ENCODE assay signal across 8 cellular contexts in the genomic region with DNA sequence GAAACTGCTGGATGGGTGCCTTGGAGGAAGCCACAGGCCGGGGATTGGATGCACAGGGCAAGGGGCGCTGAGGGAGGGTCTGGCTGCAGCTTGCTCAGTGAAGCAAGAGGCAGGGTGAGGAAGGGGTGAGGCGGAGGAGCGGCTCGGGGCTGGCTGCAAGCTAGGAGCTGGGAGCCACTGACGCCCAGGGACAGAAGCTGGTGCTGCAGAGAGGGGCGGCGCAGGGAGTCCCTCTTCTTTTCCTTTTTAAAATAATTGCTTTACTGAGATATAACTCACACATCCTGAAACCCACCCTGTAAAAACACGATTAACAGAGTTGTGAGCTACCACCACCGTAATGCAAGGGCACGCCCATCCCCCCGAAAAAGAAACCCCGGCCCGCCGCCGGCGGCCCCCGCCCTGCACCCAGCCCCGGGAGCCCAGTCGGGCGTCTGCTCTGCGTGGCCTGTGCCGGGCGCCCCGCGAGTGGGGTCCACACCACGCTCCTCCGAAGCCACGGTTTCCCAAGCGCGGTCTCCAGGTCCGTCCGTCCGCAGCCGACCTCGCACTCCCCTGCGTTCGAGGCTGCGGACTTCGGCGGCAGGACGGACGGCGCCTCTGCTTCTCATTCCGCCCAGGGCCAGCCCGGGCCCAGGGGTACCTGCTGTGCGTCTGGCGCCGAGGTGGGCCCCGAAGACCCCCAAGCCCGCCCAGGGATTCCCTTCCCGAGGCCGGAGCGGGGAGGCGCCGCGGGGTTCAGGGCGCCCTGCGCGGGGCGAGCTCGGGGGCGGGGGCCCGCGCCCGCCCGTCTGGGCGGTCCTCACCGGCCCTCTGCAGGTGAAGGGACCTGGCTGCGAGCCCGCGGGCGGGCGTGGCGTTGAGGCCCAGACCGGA. TPM values are rescaled to one million over a fixed set of nuclear protein-coding genes. Genes with fewer than 3 reads are reported as not detected.
DNase-seq lines count a peak whose midpoint lies in the region; ATAC-seq and TF ChIP-seq lines count a peak whose summit lies in the region.

No MANE protein-coding gene starts in this region.

- peaks cover 16% of the 10 kb centered on the region; the same call in 1 of the 2 replicates for H3K79me2 ChIP-seq in PC-9 (ENCODE audit: low read depth)
- H3K79me2 ChIP-seq in osteoblast (ENCODE audit: insufficient read depth, low read length): peaks cover 52% of the 10 kb centered on the region

- ATAC-seq in GM18499 (IDR thresholded peaks at IDR 0.05; ENCODE audit: insufficient read depth, unreplicated experiment) (peak; percentile 14), HG02981 (IDR thresholded peaks at IDR 0.05; ENCODE audit: unreplicated experiment) (peak; percentile 5), HG03280 (IDR thresholded peaks at IDR 0.05; ENCODE audit: unreplicated experiment) (no peak)

- POLR2A ChIA-PET in PC-9 (lab: Charles Lee; ENCODE audit: unreplicated experiment): interaction anchor here (0.5 to 1.0 kb wide), 11 partner anchors 16 to 673 kb away, joined by 3 to 13 read pairs (median 3); partner anchors contain the start of genes GAK and TMEM175

- H3K27ac ChIP-seq in PC-9 (peak overlapping the region; percentile 46; the same call in 1 of the 2 replicates), osteoblast (ENCODE audit: low read depth, low read length) (peak overlapping the region; percentile 78)

- H3K27me3 ChIP-seq in PC-9 (ENCODE audit: insufficient read depth, low read depth) (no peaks in the 10 kb centered on the region), osteoblast (ENCODE audit: insufficient read depth, low read length) (no peaks in the 10 kb centered on the region)

- H3K9me3 ChIP-seq in PC-9 (ENCODE audit: insufficient read depth, low read depth): no peaks in the 10 kb centered on the region
- no peaks in the 10 kb centered on the region for H3K9me3 ChIP-seq in osteoblast (ENCODE audit: low read depth, low read length)

- TSS peak; percentile 46 for BruUV-seq in PC-9 (replicated peaks; lab: Mats Ljungman, UMichigan)

- no peaks in the 10 kb centered on the region for H3K9me2 ChIP-seq in PC-9 (ENCODE audit: insufficient read depth)

- H2AFZ ChIP-seq in PC-9 (peak overlapping the region; percentile 86), osteoblast (ENCODE audit: low read length) (peak overlapping the region; percentile 61)

- H3K4me2 ChIP-seq in PC-9 (peak overlapping the region; percentile 98), osteoblast (ENCODE audit: insufficient read depth, low read length) (peak overlapping the region; percentile 91)

- CTCF ChIA-PET in PC-9 (lab: Charles Lee): interaction anchor here (0.6 kb wide), 2 partner anchors 307 to 1095 kb away, joined by 4 read pairs; no protein-coding TSS in a partner anchor

- peaks cover 30% of the 10 kb centered on the region for H3K4me1 ChIP-seq in PC-9 (replicated peaks; ENCODE audit: insufficient read depth)
- H3K4me1 ChIP-seq in osteoblast (ENCODE audit: insufficient read depth, low read length): peaks cover 23% of the 10 kb centered on the region

- H3F3A ChIP-seq in PC-9 (ENCODE audit: insufficient read depth, low read depth): peaks cover 44% of the 10 kb centered on the region

- TF ChIP-seq CTCF in AG09309 (IDR thresholded peaks at IDR 0.05; ENCODE audit: control insufficient read depth, insufficient read depth, low read depth, low read length, missing control alignments) (peak; percentile 24), PC-9 (conservative IDR thresholded peaks at IDR 0.05) (no peak), osteoblast (IDR thresholded peaks at IDR 0.05; ENCODE audit: extremely low read depth, low read depth, low read length) (peak; percentile 36)

- peak overlapping the region; percentile 77 for H3K4me3 ChIP-seq in AG09309 (ENCODE audit: control insufficient read depth, low read depth, low read length)
- peak overlapping the region; percentile 93 for H3K4me3 ChIP-seq in PC-9
- peak overlapping the region; percentile 88 for H3K4me3 ChIP-seq in osteoblast (ENCODE audit: insufficient read depth, low read length)

- no peaks in the 10 kb centered on the region; the same call in 1 of the 2 replicates for H4K20me1 ChIP-seq in PC-9 (ENCODE audit: insufficient read depth)
- peaks cover 3% of the 10 kb centered on the region for H4K20me1 ChIP-seq in osteoblast (ENCODE audit: insufficient read depth, low read length)

- intact Hi-C loops in PC-9 (cut with micrococcal nuclease; ENCODE audit: unreplicated experiment): loop anchor here (1.0 to 10.0 kb wide), 8 partner anchors 16 to 1104 kb away; partner anchors contain the start of genes FGFRL1, TACC3 and TMEM129

- no peak for DNase-seq in AG09309 (ENCODE audit: low read depth)
- DNase-seq in PC-9: peak in 1 of 2 experiments; percentile 37
- DNase-seq in activated naive CD4-positive, alpha-beta T cell treated with Interleukin-2 at 50 U/mL for 16 hours: peak; percentile 54
- peak; percentile 51 for DNase-seq in glomerular visceral epithelial cell (ENCODE audit: extremely low spot score)
- peak; percentile 94 for DNase-seq in osteoblast (ENCODE audit: insufficient read length, low spot score, missing footprints)

- H3K36me3 ChIP-seq in PC-9 (ENCODE audit: low read depth): no peaks in the 10 kb centered on the region; the same call in 1 of the 2 replicates
- peaks cover under 1% of the 10 kb centered on the region for H3K36me3 ChIP-seq in osteoblast (ENCODE audit: insufficient read depth, low read length)

RNA-seq across cellular contexts. Expression of gene UVSSA, which starts 0.9 kb away (rescaled TPM):
- total RNA-seq in PC-9 (2021): 24.3 and 38.7 TPM in 2 replicates
- 12.7 and 14.8 TPM in 2 replicates for total RNA-seq in osteoblast

RNA-seq across cellular contexts. Expression of gene MAEA, which starts 56.5 kb away (rescaled TPM):
- total RNA-seq in PC-9 (2021) (79.4 and 88.6 TPM in 2 replicates), osteoblast (55.7 and 70.6 TPM in 2 replicates)
